Comparison of ENCODE assay signal across 11 cellular contexts in genomic region chr1:229203030-229203751, GRCh38.
DNase-seq lines count a peak whose midpoint lies in the region; ATAC-seq, FAIRE-seq and TF ChIP-seq lines count a peak whose summit lies in the region.
"Had no signal": no experiment of that assay in that cellular context is flagged by ENCODE, and none has a peak within 500 bp of the region (broad histone marks: within the 10 kb centered on the region; RNA-seq: fewer than 3 reads in every experiment).

No MANE protein-coding gene starts in this region.

- H3K36me3 ChIP-seq in A673 (ENCODE audit: insufficient read depth, low read length, poor library complexity, severe bottlenecking) (no peaks in the 10 kb centered on the region), H7 (replicated peaks; ENCODE audit: control insufficient read depth, insufficient read depth, low read length) (no peaks in the 10 kb centered on the region), MM.1S (replicated peaks; ENCODE audit: insufficient read depth, low read length) (no peaks in the 10 kb centered on the region)
- H3K36me3 ChIP-seq: upper lobe of left lung had no signal

- H3F3A ChIP-seq in MM.1S (ENCODE audit: insufficient read depth, low read length): no peaks in the 10 kb centered on the region

- H3K4me3 ChIP-seq in A673 (ENCODE audit: low read depth, low read length, poor library complexity, severe bottlenecking): no peak overlapping the region
- no peak overlapping the region for H3K4me3 ChIP-seq in H7 (ENCODE audit: insufficient read depth, low read depth, low read length)
- no peak overlapping the region for H3K4me3 ChIP-seq in MM.1S (ENCODE audit: low read length)
- H3K4me3 ChIP-seq: upper lobe of left lung had no signal

- no peaks in the 10 kb centered on the region for H3K79me2 ChIP-seq in MM.1S (ENCODE audit: low read length)

- H3K9me3 ChIP-seq in A673 (ENCODE audit: low read depth, low read length, poor library complexity, severe bottlenecking): no peaks in the 10 kb centered on the region
- H3K9me3 ChIP-seq in MM.1S (replicated peaks; ENCODE audit: insufficient read depth, low read length): no peaks in the 10 kb centered on the region
- H3K9me3 ChIP-seq: upper lobe of left lung had no signal

- H2AFZ ChIP-seq in MM.1S (ENCODE audit: low read length): no peak overlapping the region

- no peak overlapping the region for H3K27ac Mint-ChIP-seq in activated CD8-positive, alpha-beta memory T cell treated with anti-CD3 and anti-CD28 coated beads, Interleukin-2, amount 10 ng/mL, durations not matched to agents 7 days and 5 days

- intact Hi-C loops in A673 (cut with micrococcal nuclease; ENCODE audit: unreplicated experiment): no loop called here

- H3K4me1 Mint-ChIP-seq in activated CD8-positive, alpha-beta memory T cell treated with anti-CD3 and anti-CD28 coated beads, Interleukin-2, amount 10 ng/mL, durations not matched to agents 7 days and 5 days: peaks cover 21% of the 10 kb centered on the region

- H3K9ac ChIP-seq in MM.1S (ENCODE audit: low read length): no peak overlapping the region

- no peak for ATAC-seq in activated CD8-positive, alpha-beta memory T cell treated with anti-CD3 and anti-CD28 coated beads, Interleukin-2, amount 10 ng/mL, durations not matched to agents 7 days and 5 days

- no peaks in the 10 kb centered on the region for H3K36me3 Mint-ChIP-seq in activated CD8-positive, alpha-beta memory T cell treated with anti-CD3 and anti-CD28 coated beads, Interleukin-2, amount 10 ng/mL, durations not matched to agents 7 days and 5 days

- H3K27ac ChIP-seq in A673 (ENCODE audit: low read depth, low read length, poor library complexity, severe bottlenecking): no peak overlapping the region
- H3K27ac ChIP-seq in MM.1S (ENCODE audit: low read length): no peak overlapping the region
- H3K27ac ChIP-seq: upper lobe of left lung had no signal

- H3K9me2 ChIP-seq in MM.1S (replicated peaks; ENCODE audit: insufficient read depth, low read length): no peaks in the 10 kb centered on the region

- no peaks in the 10 kb centered on the region for H3K9me3 Mint-ChIP-seq in activated CD8-positive, alpha-beta memory T cell treated with anti-CD3 and anti-CD28 coated beads, Interleukin-2, amount 10 ng/mL, durations not matched to agents 7 days and 5 days (ENCODE audit: low read depth)

- no peaks in the 10 kb centered on the region for H4K20me1 ChIP-seq in MM.1S (ENCODE audit: insufficient read depth, low read length)

- no peak overlapping the region for H3K4me3 Mint-ChIP-seq in activated CD8-positive, alpha-beta memory T cell treated with anti-CD3 and anti-CD28 coated beads, Interleukin-2, amount 10 ng/mL, durations not matched to agents 7 days and 5 days

- no peaks in the 10 kb centered on the region for H3K27me3 ChIP-seq in A673 (replicated peaks; ENCODE audit: insufficient read depth, low read depth, low read length, poor library complexity)
- H3K27me3 ChIP-seq in H7 (ENCODE audit: control insufficient read depth, insufficient read depth, low read length): no peaks in the 10 kb centered on the region
- H3K27me3 ChIP-seq in MM.1S (replicated peaks; ENCODE audit: insufficient read depth, low read length): no peaks in the 10 kb centered on the region
- H3K27me3 ChIP-seq: upper lobe of left lung had no signal

- DNase-seq in A673 (ENCODE audit: low spot score) (peak; percentile 76), H7 (peak; percentile 95), SK-N-DZ (ENCODE audit: low spot score) (peak; percentile 89), hepatic stellate cell (ENCODE audit: low spot score) (peak; percentile 21), MM.1S (no peak), HTR-8/SVneo (ENCODE audit: insufficient read length, low spot score) (no peak)
- DNase-seq in activated CD8-positive, alpha-beta memory T cell treated with anti-CD3 and anti-CD28 coated beads, Interleukin-2, amount 10 ng/mL, durations not matched to agents 7 days and 5 days: no peak
- DNase-seq in stimulated activated CD4-positive, alpha-beta T cell treated with anti-CD3 and anti-CD28 coated beads, Interleukin-4, amount 100 ng/mL, for 4 hours: no peak
- DNase-seq: kidney glomerular epithelial cell, upper lobe of left lung had no signal

- no peak overlapping the region for H3K4me2 ChIP-seq in MM.1S (ENCODE audit: low read depth, low read length)

- TF ChIP-seq CTCF in A673 (conservative IDR thresholded peaks at IDR 0.05; ENCODE audit: low read depth, low read length) (no peak), MM.1S (IDR thresholded peaks at IDR 0.05; ENCODE audit: low read length) (no peak)

- FAIRE-seq in HTR-8/SVneo (lab: Jason Lieb, UNC): no peak
- FAIRE-seq: TTC549 had no signal

- BruUV-seq in A673 (replicated peaks; lab: Mats Ljungman, UMichigan): no TSS peak

- CTCF ChIA-PET in A673 (lab: Charles Lee): interaction anchor here (0.6 kb wide), 1 partner anchor 51 kb away, joined by 4 read pairs; no protein-coding TSS in a partner anchor
- CTCF ChIA-PET in activated CD8-positive, alpha-beta memory T cell treated with anti-CD3 and anti-CD28 coated beads, Interleukin-2, amount 10 ng/mL, durations not matched to agents 7 days and 5 days (lab: Charles Lee): interaction anchor here (0.7 to 0.8 kb wide), 2 partner anchors 24 to 52 kb away, joined by 3 read pairs; no protein-coding TSS in a partner anchor

- POLR2A ChIA-PET in A673 (lab: Charles Lee; ENCODE audit: low non-redundant PET): no interaction called here

- peaks cover 21% of the 10 kb centered on the region for H3K4me1 ChIP-seq in A673 (ENCODE audit: insufficient read depth, low read length, poor library complexity, severe bottlenecking)
- H3K4me1 ChIP-seq in MM.1S (ENCODE audit: low read length): no peaks in the 10 kb centered on the region

- peaks cover 29% of the 10 kb centered on the region for H3K27me3 Mint-ChIP-seq in activated CD8-positive, alpha-beta memory T cell treated with anti-CD3 and anti-CD28 coated beads, Interleukin-2, amount 10 ng/mL, durations not matched to agents 7 days and 5 days

Comparison
In these comparisons a context has a peak if more than half of its experiments do, and no peak if none do; other contexts are left out.
1. DNase-seq: peak in A673 (single experiment), H7 (single experiment), SK-N-DZ (single experiment) and hepatic stellate cell (single experiment); none in activated CD8-positive, alpha-beta memory T cell treated with anti-CD3 and anti-CD28 coated beads, Interleukin-2, amount 10 ng/mL, durations not matched to agents 7 days and 5 days (single experiment), MM.1S (single experiment), stimulated activated CD4-positive, alpha-beta T cell treated with anti-CD3 and anti-CD28 coated beads, Interleukin-4, amount 100 ng/mL, for 4 hours (0 of 2) and HTR-8/SVneo (single experiment).